In genomic region chr15:63843901-63844317, GRCh38 we compare ENCODE assay signal across 17 cellular contexts. TPM values are rescaled to one million over a fixed set of nuclear protein-coding genes. Genes with fewer than 3 reads are reported as not detected.
DNase-seq lines count a peak whose midpoint lies in the region; ATAC-seq and TF ChIP-seq lines count a peak whose summit lies in the region.
"Had no signal": no experiment of that assay in that cellular context is flagged by ENCODE, and none has a peak within 500 bp of the region (broad histone marks: within the 10 kb centered on the region; RNA-seq: fewer than 3 reads in every experiment).

No MANE protein-coding gene starts in this region.

- no peak overlapping the region for H3K23ac ChIP-seq in trophoblast cell (ENCODE audit: low read length)

- peak overlapping the region; percentile 37 for H3K4me2 ChIP-seq in trophoblast cell (ENCODE audit: low read length)

- H3K4me1 Mint-ChIP-seq in T-helper 2 cell treated with Interferon-gamma antibody and Interleukin-4, amounts not matched to agents 5 μg/mL and 100 μg/mL, for 36 hours (ENCODE audit: low read depth) = peaks cover 22% of the 10 kb centered on the region

- no peak overlapping the region for H2AFZ ChIP-seq in trophoblast cell (ENCODE audit: insufficient read depth, low read length, poor library complexity)

- H3K27me3 ChIP-seq in trophoblast cell (ENCODE audit: insufficient read depth, low read length) = no peaks in the 10 kb centered on the region

- TF ChIP-seq CTCF in GM12873 (IDR thresholded peaks at IDR 0.05; ENCODE audit: insufficient read depth, low read depth, low read length, missing control alignments) (peak; percentile 11), fibroblast of pulmonary artery (IDR thresholded peaks at IDR 0.05; ENCODE audit: low read length, missing control alignments) (no peak)

- H3K4me3 ChIP-seq in fibroblast of pulmonary artery (replicated peaks; ENCODE audit: low read depth, low read length) (no peak overlapping the region), trophoblast cell (ENCODE audit: low read depth, low read length) (no peak overlapping the region)

- peak overlapping the region; percentile 12 for H3K27ac Mint-ChIP-seq in T-helper 2 cell treated with Interferon-gamma antibody and Interleukin-4, amounts not matched to agents 5 μg/mL and 100 μg/mL, for 36 hours
- H3K27ac Mint-ChIP-seq: activated T-cell treated with anti-CD3 and anti-CD28 coated beads, Interleukin-2, amount 50 U/mL, for 24 hours had no signal

- H3K18ac ChIP-seq in trophoblast cell (ENCODE audit: low read length) = no peak overlapping the region

- H3K27me3 Mint-ChIP-seq in T-helper 2 cell treated with Interferon-gamma antibody and Interleukin-4, amounts not matched to agents 5 μg/mL and 100 μg/mL, for 36 hours (ENCODE audit: low read depth) = no peaks in the 10 kb centered on the region
- H3K27me3 Mint-ChIP-seq: activated T-cell treated with anti-CD3 and anti-CD28 coated beads, Interleukin-2, amount 50 U/mL, for 24 hours; naive B cell; T-cell had no signal

- no peak overlapping the region for H4K91ac ChIP-seq in trophoblast cell (ENCODE audit: low read depth, low read length)

- H3K9me3 ChIP-seq in trophoblast cell (ENCODE audit: insufficient read depth, low read depth, low read length) = no peaks in the 10 kb centered on the region

- H3K27ac ChIP-seq in trophoblast cell (ENCODE audit: low read depth, low read length) = peak overlapping the region; percentile 86
- H3K27ac ChIP-seq: C4-2B had no signal

- H4K12ac ChIP-seq in trophoblast cell (ENCODE audit: low read depth, low read length) = no peak overlapping the region

- no peaks in the 10 kb centered on the region for H3K36me3 ChIP-seq in trophoblast cell (ENCODE audit: control insufficient read depth in 1 of 2, insufficient read depth in 2 of 2, low read length in 2 of 2)

- WGBS in trophoblast cell (ENCODE audit: extremely low coverage, insufficient coverage, insufficient read length) = no CpG with 5 or more reads among the region's 3 CpGs

- no peak overlapping the region for H3K14ac ChIP-seq in trophoblast cell (ENCODE audit: low read length)

- H2BK120ac ChIP-seq in trophoblast cell (ENCODE audit: insufficient read depth, low read length, poor library complexity) = no peak overlapping the region

- H4K8ac ChIP-seq in trophoblast cell (ENCODE audit: low read depth, low read length) = no peak overlapping the region

- no peak for ATAC-seq in HG03025 (IDR thresholded peaks at IDR 0.05; ENCODE audit: low FRiP score, unreplicated experiment)
- ATAC-seq: left lobe of liver, T-cell had no signal

- DNase-seq in T-helper 2 cell treated with Interferon-gamma antibody and Interleukin-4, amounts not matched to agents 5 μg/mL and 100 μg/mL, for 36 hours (ENCODE audit: low spot score) = no peak
- DNase-seq in fibroblast of pulmonary artery (ENCODE audit: low read depth) = peak; percentile 46
- peak; percentile 89 to 98 for DNase-seq in trophoblast cell
- DNase-seq in activated CD4-positive, CD25-positive, alpha-beta regulatory T cell (lab: John Stamatoyannopoulos, UW) = no peak
- DNase-seq in NCI-H1436 (lab: John Stamatoyannopoulos, UW) = no peak
- DNase-seq in hippocampal formation (lab: John Stamatoyannopoulos, UW) = no peak
- DNase-seq: activated CD4-positive, alpha-beta T cell treated with anti-CD3 and anti-CD28 coated beads for 4 hours; activated T-cell treated with anti-CD3 and anti-CD28 coated beads, Interleukin-2, amount 50 U/mL, for 24 hours; effector CD4-positive, alpha-beta T cell; naive B cell; NCI-H1436 treated with DMSO at 0.1 percent for 48 hours; NCI-H510A; T-cell had no signal

- peaks cover 5% of the 10 kb centered on the region for H3K9me3 Mint-ChIP-seq in T-helper 2 cell treated with Interferon-gamma antibody and Interleukin-4, amounts not matched to agents 5 μg/mL and 100 μg/mL, for 36 hours
- H3K9me3 Mint-ChIP-seq: activated T-cell treated with anti-CD3 and anti-CD28 coated beads, Interleukin-2, amount 50 U/mL, for 24 hours had no signal

- H3K36me3 Mint-ChIP-seq in T-helper 2 cell treated with Interferon-gamma antibody and Interleukin-4, amounts not matched to agents 5 μg/mL and 100 μg/mL, for 36 hours (ENCODE audit: low read depth) = no peaks in the 10 kb centered on the region
- H3K36me3 Mint-ChIP-seq: T-cell had no signal

- no peak overlapping the region for H3K9ac ChIP-seq in trophoblast cell (ENCODE audit: low read length)

- H2BK12ac ChIP-seq in trophoblast cell (ENCODE audit: low read length) = no peak overlapping the region

- no peaks in the 10 kb centered on the region for H3K79me2 ChIP-seq in trophoblast cell (ENCODE audit: control insufficient read depth, insufficient read depth, low read length, poor library complexity)

- no peak overlapping the region for H3K4ac ChIP-seq in trophoblast cell (ENCODE audit: low read depth, low read length)

- peak overlapping the region; percentile 97 for H2BK5ac ChIP-seq in trophoblast cell (ENCODE audit: low read depth, low read length, poor library complexity)

- no peak overlapping the region for H3K4me3 Mint-ChIP-seq in T-helper 2 cell treated with Interferon-gamma antibody and Interleukin-4, amounts not matched to agents 5 μg/mL and 100 μg/mL, for 36 hours
- H3K4me3 Mint-ChIP-seq: activated T-cell treated with anti-CD3 and anti-CD28 coated beads, Interleukin-2, amount 50 U/mL, for 24 hours; naive B cell had no signal

- no peak overlapping the region for H2AK5ac ChIP-seq in trophoblast cell (ENCODE audit: low read length)

- peaks cover 12% of the 10 kb centered on the region for H3K79me1 ChIP-seq in trophoblast cell (ENCODE audit: low read length)

- H3K4me1 ChIP-seq in trophoblast cell (ENCODE audit: control insufficient read depth in 1 of 2, insufficient read depth in 2 of 2, low read length in 2 of 2) = peaks cover 17% of the 10 kb centered on the region in 2 experiments

RNA-seq across cellular contexts. Expression of gene HERC1, which starts 10.2 kb away (rescaled TPM):
- polyA plus RNA-seq in trophoblast cell (2013) = 29.8 and 34.2 TPM in 2 replicates

Comparison
In these comparisons a context has a peak if more than half of its experiments do, and no peak if none do; other contexts are left out.
1. DNase-seq: peak in fibroblast of pulmonary artery (single experiment) and trophoblast cell (2 of 2); none in T-helper 2 cell treated with Interferon-gamma antibody and Interleukin-4, amounts not matched to agents 5 μg/mL and 100 μg/mL, for 36 hours (single experiment), activated CD4-positive, CD25-positive, alpha-beta regulatory T cell (0 of 4), NCI-H1436 (single experiment) and hippocampal formation (0 of 2).